Comparison of ENCODE assay signal across 12 cellular contexts in the genomic region with DNA sequence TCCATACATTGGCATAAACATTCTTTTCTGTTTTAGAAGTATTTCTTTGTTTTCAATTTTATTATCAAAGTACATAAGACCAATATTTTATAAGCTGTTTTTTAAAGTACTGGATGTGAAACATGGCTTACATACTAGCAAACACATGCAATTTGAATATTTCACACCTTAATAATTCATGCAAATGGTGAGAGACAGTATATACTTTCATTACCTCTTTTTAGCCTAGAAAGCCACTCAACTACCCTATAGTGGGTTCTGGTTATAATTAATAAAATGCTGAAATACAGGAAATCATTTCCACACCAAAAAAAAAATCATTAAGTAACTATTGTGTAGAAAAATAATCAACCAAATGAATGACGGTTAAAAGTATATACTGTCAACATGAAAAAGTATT.
"Had no signal": no experiment of that assay in that cellular context is flagged by ENCODE, and none has a peak within 500 bp of the region (broad histone marks: within the 10 kb centered on the region; RNA-seq: fewer than 3 reads in every experiment).

No MANE protein-coding gene starts in this region.

- DNase-seq: activated CD8-positive, alpha-beta memory T cell treated with anti-CD3 and anti-CD28 coated beads, Interleukin-2, amount 50 U/mL, for 4 hours; activated CD8-positive, alpha-beta T cell treated with anti-CD3 and anti-CD28 coated beads for 36 hours; activated naive CD4-positive, alpha-beta T cell; aorta; left colon; occipital lobe; small intestine; thyroid gland had no signal

- H3K27ac Mint-ChIP-seq: activated CD8-positive, alpha-beta T cell treated with anti-CD3 and anti-CD28 coated beads for 36 hours; activated T-helper 1 cell treated with anti-CD3 and anti-CD28 coated beads, Interleukin-12 subunit alpha, Interleukin-12 subunit beta, Interleukin-2, Interleukin-4 antibody, amounts not matched to agents 30 ng/mL and 10 ng/mL and 1 ng/mL, durations not matched to agents 14 hours and 24 hours and 36 hours; natural killer cell treated with Interleukin-12 subunit alpha and Interleukin-12 subunit beta and Interleukin-15 and Interleukin-18, amount 100 ng/mL, for 72 hours; progenitor cell of endocrine pancreas had no signal

- H3K9me3 Mint-ChIP-seq: activated CD8-positive, alpha-beta T cell treated with anti-CD3 and anti-CD28 coated beads for 36 hours; activated T-helper 1 cell treated with anti-CD3 and anti-CD28 coated beads, Interleukin-12 subunit alpha, Interleukin-12 subunit beta, Interleukin-2, Interleukin-4 antibody, amounts not matched to agents 30 ng/mL and 10 ng/mL and 1 ng/mL, durations not matched to agents 14 hours and 24 hours and 36 hours; natural killer cell treated with Interleukin-12 subunit alpha and Interleukin-12 subunit beta and Interleukin-15 and Interleukin-18, amount 100 ng/mL, for 72 hours had no signal

- ATAC-seq: activated CD8-positive, alpha-beta T cell treated with anti-CD3 and anti-CD28 coated beads for 36 hours; left colon; natural killer cell treated with Interleukin-12 subunit alpha and Interleukin-12 subunit beta and Interleukin-15 and Interleukin-18, amount 100 ng/mL, for 72 hours; right cardiac atrium had no signal

- H3K4me3 Mint-ChIP-seq: activated CD8-positive, alpha-beta T cell treated with anti-CD3 and anti-CD28 coated beads for 36 hours; activated T-helper 1 cell treated with anti-CD3 and anti-CD28 coated beads, Interleukin-12 subunit alpha, Interleukin-12 subunit beta, Interleukin-2, Interleukin-4 antibody, amounts not matched to agents 30 ng/mL and 10 ng/mL and 1 ng/mL, durations not matched to agents 14 hours and 24 hours and 36 hours; natural killer cell treated with Interleukin-12 subunit alpha and Interleukin-12 subunit beta and Interleukin-15 and Interleukin-18, amount 100 ng/mL, for 72 hours had no signal

- H3K27me3 Mint-ChIP-seq: activated CD8-positive, alpha-beta T cell treated with anti-CD3 and anti-CD28 coated beads for 36 hours; natural killer cell treated with Interleukin-12 subunit alpha and Interleukin-12 subunit beta and Interleukin-15 and Interleukin-18, amount 100 ng/mL, for 72 hours; progenitor cell of endocrine pancreas had no signal
